Comparison of ENCODE assay signal across 1 cellular context in the genomic region with DNA sequence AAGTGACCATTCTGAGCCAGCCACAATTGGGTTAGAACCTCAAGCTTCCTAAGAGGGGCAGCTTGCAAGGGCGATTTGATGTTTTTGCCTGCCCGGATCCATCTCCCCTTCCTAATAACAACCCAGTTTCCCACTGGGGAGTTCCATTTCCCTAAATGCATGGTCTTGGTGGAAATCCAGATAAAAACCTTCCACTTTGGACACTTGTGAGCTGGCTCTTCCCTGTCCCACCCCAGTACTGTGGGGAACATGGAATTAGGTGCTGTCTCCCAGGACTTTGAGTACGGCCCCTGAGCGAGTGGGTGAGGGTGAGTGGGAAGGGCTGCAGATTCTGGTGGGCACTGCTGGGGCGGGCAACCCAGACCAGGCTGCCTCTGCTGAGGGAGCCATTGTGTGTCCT.
TF ChIP-seq lines count a peak whose summit lies in the region.

No MANE protein-coding gene starts in this region.

TF ChIP-seq in HepG2, 621 proteins besides CTCF, POLR2A, EP300 and RAD21 (continued from another document):
- TF ChIP-seq, protein P1, sequence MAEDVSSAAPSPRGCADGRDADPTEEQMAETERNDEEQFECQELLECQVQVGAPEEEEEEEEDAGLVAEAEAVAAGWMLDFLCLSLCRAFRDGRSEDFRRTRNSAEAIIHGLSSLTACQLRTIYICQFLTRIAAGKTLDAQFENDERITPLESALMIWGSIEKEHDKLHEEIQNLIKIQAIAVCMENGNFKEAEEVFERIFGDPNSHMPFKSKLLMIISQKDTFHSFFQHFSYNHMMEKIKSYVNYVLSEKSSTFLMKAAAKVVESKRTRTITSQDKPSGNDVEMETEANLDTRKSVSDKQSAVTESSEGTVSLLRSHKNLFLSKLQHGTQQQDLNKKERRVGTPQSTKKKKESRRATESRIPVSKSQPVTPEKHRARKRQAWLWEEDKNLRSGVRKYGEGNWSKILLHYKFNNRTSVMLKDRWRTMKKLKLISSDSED (CRISPR knock-in tag; IDR thresholded peaks at IDR 0.05) = no peak
- TF ChIP-seq, protein P2, sequence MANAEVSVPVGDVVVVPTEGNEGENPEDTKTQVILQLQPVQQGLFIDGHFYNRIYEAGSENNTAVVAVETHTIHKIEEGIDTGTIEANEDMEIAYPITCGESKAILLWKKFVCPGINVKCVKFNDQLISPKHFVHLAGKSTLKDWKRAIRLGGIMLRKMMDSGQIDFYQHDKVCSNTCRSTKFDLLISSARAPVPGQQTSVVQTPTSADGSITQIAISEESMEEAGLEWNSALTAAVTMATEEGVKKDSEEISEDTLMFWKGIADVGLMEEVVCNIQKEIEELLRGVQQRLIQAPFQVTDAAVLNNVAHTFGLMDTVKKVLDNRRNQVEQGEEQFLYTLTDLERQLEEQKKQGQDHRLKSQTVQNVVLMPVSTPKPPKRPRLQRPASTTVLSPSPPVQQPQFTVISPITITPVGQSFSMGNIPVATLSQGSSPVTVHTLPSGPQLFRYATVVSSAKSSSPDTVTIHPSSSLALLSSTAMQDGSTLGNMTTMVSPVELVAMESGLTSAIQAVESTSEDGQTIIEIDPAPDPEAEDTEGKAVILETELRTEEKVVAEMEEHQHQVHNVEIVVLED (CRISPR knock-in tag; IDR thresholded peaks at IDR 0.05; ENCODE audit: borderline replicate concordance) = no peak
- no peak for TF ChIP-seq ZNF777 (CRISPR knock-in tag; IDR thresholded peaks at IDR 0.05)
- no peak for TF ChIP-seq MXD4 (CRISPR knock-in tag; IDR thresholded peaks at IDR 0.05)
- TF ChIP-seq, protein P3, sequence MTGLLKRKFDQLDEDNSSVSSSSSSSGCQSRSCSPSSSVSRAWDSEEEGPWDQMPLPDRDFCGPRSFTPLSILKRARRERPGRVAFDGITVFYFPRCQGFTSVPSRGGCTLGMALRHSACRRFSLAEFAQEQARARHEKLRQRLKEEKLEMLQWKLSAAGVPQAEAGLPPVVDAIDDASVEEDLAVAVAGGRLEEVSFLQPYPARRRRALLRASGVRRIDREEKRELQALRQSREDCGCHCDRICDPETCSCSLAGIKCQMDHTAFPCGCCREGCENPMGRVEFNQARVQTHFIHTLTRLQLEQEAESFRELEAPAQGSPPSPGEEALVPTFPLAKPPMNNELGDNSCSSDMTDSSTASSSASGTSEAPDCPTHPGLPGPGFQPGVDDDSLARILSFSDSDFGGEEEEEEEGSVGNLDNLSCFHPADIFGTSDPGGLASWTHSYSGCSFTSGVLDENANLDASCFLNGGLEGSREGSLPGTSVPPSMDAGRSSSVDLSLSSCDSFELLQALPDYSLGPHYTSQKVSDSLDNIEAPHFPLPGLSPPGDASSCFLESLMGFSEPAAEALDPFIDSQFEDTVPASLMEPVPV (CRISPR knock-in tag; IDR thresholded peaks at IDR 0.05) = no peak
- TF ChIP-seq ZNF572 (CRISPR knock-in tag; IDR thresholded peaks at IDR 0.05) = no peak
- TF ChIP-seq, protein P4, sequence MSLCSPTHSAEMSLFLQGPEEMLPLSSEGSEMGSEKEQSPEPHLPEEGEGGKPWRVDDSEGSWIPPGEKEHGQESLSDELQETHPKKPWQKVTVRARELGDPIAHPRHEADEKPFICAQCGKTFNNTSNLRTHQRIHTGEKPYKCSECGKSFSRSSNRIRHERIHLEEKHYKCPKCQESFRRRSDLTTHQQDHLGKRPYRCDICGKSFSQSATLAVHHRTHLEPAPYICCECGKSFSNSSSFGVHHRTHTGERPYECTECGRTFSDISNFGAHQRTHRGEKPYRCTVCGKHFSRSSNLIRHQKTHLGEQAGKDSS (CRISPR knock-in tag; IDR thresholded peaks at IDR 0.05; ENCODE audit: borderline replicate concordance, low read depth) = no peak
- no peak for TF ChIP-seq FOSL1 (CRISPR knock-in tag; IDR thresholded peaks at IDR 0.05; ENCODE audit: borderline replicate concordance)
